In genomic region chr1:207958376-207959139, GRCh38 we compare ENCODE assay signal across 9 cellular contexts. TPM values are rescaled to one million over a fixed set of nuclear protein-coding genes. Genes with fewer than 3 reads are reported as not detected.
DNase-seq lines count a peak whose midpoint lies in the region; ATAC-seq and TF ChIP-seq lines count a peak whose summit lies in the region.
"Had no signal": no experiment of that assay in that cellular context is flagged by ENCODE, and none has a peak within 500 bp of the region (broad histone marks: within the 10 kb centered on the region; RNA-seq: fewer than 3 reads in every experiment).

No MANE protein-coding gene starts in this region.

- no peak overlapping the region for H3K27ac Mint-ChIP-seq in activated naive CD8-positive, alpha-beta T cell treated with anti-CD3 and anti-CD28 coated beads, Interleukin-2, amount 10 ng/mL, durations not matched to agents 7 days and 5 days

- no peak for TF ChIP-seq POLR2A in gastrocnemius medialis (IDR thresholded peaks at IDR 0.05)

- POLR2A ChIA-PET in activated naive CD8-positive, alpha-beta T cell treated with anti-CD3 and anti-CD28 coated beads, Interleukin-2, amount 10 ng/mL, durations not matched to agents 7 days and 5 days (lab: Charles Lee): no interaction called here

- H3K9me3 ChIP-seq in iPS DF 6.9 (ENCODE audit: control insufficient read depth, insufficient read depth, low read length): no peaks in the 10 kb centered on the region
- H3K9me3 ChIP-seq in gastrocnemius medialis: peaks cover 0 to 3% (median 0%) of the 10 kb centered on the region in 3 donors

- TF ChIP-seq CTCF in GM12864 (IDR thresholded peaks at IDR 0.05; ENCODE audit: low read depth, low read length, missing control alignments): no peak
- TF ChIP-seq CTCF in gastrocnemius medialis (IDR thresholded peaks at IDR 0.05 in 4 of 5, conservative IDR thresholded peaks at IDR 0.05 in 1 of 5): no peak

- in situ Hi-C loops in gastrocnemius medialis (cut with MboI; ENCODE audit: low sequenced_read_pairs in 4 of 4): loop anchor here in 3 of 4 donors (5.0 to 10.0 kb wide), 2 partner anchors 54 to 56 kb away; no protein-coding TSS in a partner anchor

- H3K9me3 Mint-ChIP-seq in activated naive CD8-positive, alpha-beta T cell treated with anti-CD3 and anti-CD28 coated beads, Interleukin-2, amount 10 ng/mL, durations not matched to agents 7 days and 5 days: no peaks in the 10 kb centered on the region

- peaks cover 73% of the 10 kb centered on the region for H3K27me3 Mint-ChIP-seq in activated naive CD8-positive, alpha-beta T cell treated with anti-CD3 and anti-CD28 coated beads, Interleukin-2, amount 10 ng/mL, durations not matched to agents 7 days and 5 days

- H3K27ac ChIP-seq in iPS DF 6.9 (ENCODE audit: low read length) (no peak overlapping the region), gastrocnemius medialis (peak overlapping the region; percentile 86 to 97 (median 94))

- H3K4me1 Mint-ChIP-seq in activated naive CD8-positive, alpha-beta T cell treated with anti-CD3 and anti-CD28 coated beads, Interleukin-2, amount 10 ng/mL, durations not matched to agents 7 days and 5 days: peaks cover 8% of the 10 kb centered on the region

- WGBS in iPS DF 6.9 (ENCODE audit: insufficient coverage, insufficient read length): no CpG with 5 or more reads among the region's 24 CpGs

- intact Hi-C loops in gastrocnemius medialis (cut with DNase I; ENCODE audit: low total_unique reads): no loop called here

- H3K36me3 ChIP-seq in iPS DF 6.9 (ENCODE audit: control insufficient read depth, insufficient read depth, low read length) (no peaks in the 10 kb centered on the region), gastrocnemius medialis (no peaks in the 10 kb centered on the region)

- H3K36me3 Mint-ChIP-seq in activated naive CD8-positive, alpha-beta T cell treated with anti-CD3 and anti-CD28 coated beads, Interleukin-2, amount 10 ng/mL, durations not matched to agents 7 days and 5 days: no peaks in the 10 kb centered on the region

- H3K27me3 ChIP-seq in iPS DF 6.9 (ENCODE audit: control insufficient read depth, insufficient read depth, low read length) (peaks cover 28% of the 10 kb centered on the region), gastrocnemius medialis (no peaks in the 10 kb centered on the region)

- H3K4me1 ChIP-seq in iPS DF 6.9 (ENCODE audit: control insufficient read depth, insufficient read depth, low read length) (no peaks in the 10 kb centered on the region), gastrocnemius medialis (peaks cover 39 to 49% of the 10 kb centered on the region in 2 donors)

- H3K4me3 ChIP-seq in GM12864 (ENCODE audit: low read depth, low read length) (0 out of 2 replicates have a peak overlapping the region, but pooled peaks have one; percentile 14), iPS DF 6.9 (ENCODE audit: low read length) (peak overlapping the region; percentile 41; the same call in 1 of the 2 replicates), gastrocnemius medialis (peak overlapping the region; percentile 66 to 73 (median 68))

- DNase-seq in GM12864 (ENCODE audit: low read depth) (no peak), iPS DF 6.9 (ENCODE audit: low read depth, low spot score) (no peak), gastrocnemius medialis (no peak), middle frontal gyrus (ENCODE audit: extremely low spot score, low spot score) (no peak), OCI-M1 (lab: John Stamatoyannopoulos, UW) (no peak)
- DNase-seq in activated naive CD8-positive, alpha-beta T cell treated with anti-CD3 and anti-CD28 coated beads, Interleukin-2, amount 10 ng/mL, durations not matched to agents 7 days and 5 days: no peak
- DNase-seq: NCI-H1092 had no signal

- H3K4me3 Mint-ChIP-seq in activated naive CD8-positive, alpha-beta T cell treated with anti-CD3 and anti-CD28 coated beads, Interleukin-2, amount 10 ng/mL, durations not matched to agents 7 days and 5 days: peak overlapping the region; percentile 65

- no peak for ATAC-seq in activated naive CD8-positive, alpha-beta T cell treated with anti-CD3 and anti-CD28 coated beads, Interleukin-2, amount 10 ng/mL, durations not matched to agents 7 days and 5 days (ENCODE audit: low read depth)
- no peak for ATAC-seq in gastrocnemius medialis
- no peak for ATAC-seq in HG03460 (IDR thresholded peaks at IDR 0.05; ENCODE audit: unreplicated experiment)
- ATAC-seq in HG03342 (IDR thresholded peaks at IDR 0.05; ENCODE audit: unreplicated experiment): no peak

RNA-seq across cellular contexts. Expression of gene CD34, which starts 47.6 kb away (rescaled TPM):
- total RNA-seq in activated naive CD8-positive, alpha-beta T cell treated with anti-CD3 and anti-CD28 coated beads, Interleukin-2, amount 10 ng/mL, durations not matched to agents 7 days and 5 days: not detected
- total RNA-seq in gastrocnemius medialis: 10 to 100 TPM; 13.6 to 31.7 (median 20.7) TPM

Comparison
In these comparisons a context has a peak if more than half of its experiments do, and no peak if none do; other contexts are left out.
1. H3K4me3 ChIP-seq: peak in every context shown above with its lines; median percentile 68 in gastrocnemius medialis; 41 in iPS DF 6.9; 14 in GM12864.
2. RNA of gene CD34, which starts 47.6 kb away (total RNA-seq): 13.6 to 31.7 TPM in gastrocnemius medialis; not detected in activated naive CD8-positive, alpha-beta T cell treated with anti-CD3 and anti-CD28 coated beads, Interleukin-2, amount 10 ng/mL, durations not matched to agents 7 days and 5 days; every median in the first group is over 10 times any median in the second.